In genomic region chr4:8843597-8843996, GRCh38 we compare ENCODE assay signal across 21 cellular contexts. TPM values are rescaled to one million over a fixed set of nuclear protein-coding genes. Genes with fewer than 3 reads are reported as not detected.
A peak's percentile ranks its signal among the peaks of the same experiment; 100 is the strongest.
DNase-seq lines count a peak whose midpoint lies in the region; FAIRE-seq and TF ChIP-seq lines count a peak whose summit lies in the region.
"Had no signal": no experiment of that assay in that cellular context is flagged by ENCODE, and none has a peak within 500 bp of the region (broad histone marks: within the 10 kb centered on the region; RNA-seq: fewer than 3 reads in every experiment).

No MANE protein-coding gene starts in this region.

- POLR2A ChIA-PET in HEK293 (lab: Yijun Ruan, JAX) = no interaction called here

- DNase-seq in coronary artery (ENCODE audit: low spot score) (peak; percentile 8), mesenteric fat pad (ENCODE audit: low spot score) (peak; percentile 35), GM19239 (ENCODE audit: insufficient read length, low spot score) (no peak)
- DNase-seq in NK-92 treated with Interleukin-12 subunit alpha and Interleukin-12 subunit beta, amount 100 ng/mL, for 24 hours (lab: John Stamatoyannopoulos, UW) = no peak
- DNase-seq: AML-193; Calu3; CD4-positive, alpha-beta T cell; CD8-positive, alpha-beta T cell; DMS79 treated with DMSO at 0.1 percent for 48 hours; GF-D8 had no signal

- CTCF ChIA-PET in HEK293 (lab: Yijun Ruan, JAX) = interaction anchor here (0.6 kb wide), 1 partner anchor 52 kb away, joined by 3 read pairs; no protein-coding TSS in a partner anchor

- FAIRE-seq in GM19239 (lab: Jason Lieb, UNC) = no peak
- FAIRE-seq: A549, D721Med, G401.6, GM12891 had no signal

- TF ChIP-seq CTCF in HEK293 (tag by site-specific recombination; IDR thresholded peaks at IDR 0.05) = no peak
- TF ChIP-seq CTCF in coronary artery (IDR thresholded peaks at IDR 0.05) = no peak

- H3K4me3 ChIP-seq in HEK293 (ENCODE audit: low read depth, low read length) (no peak overlapping the region), coronary artery (no peak overlapping the region)
- H3K4me3 ChIP-seq: A549; BLaER1 treated with 17β-estradiol and CSF1 and Interleukin-3, amounts not matched to agents 10 nM and 100 nM had no signal

- H3K9me3 ChIP-seq in HEK293 (ENCODE audit: control insufficient read depth, insufficient read depth, low read depth, low read length) = no peaks in the 10 kb centered on the region
- H3K9me3 ChIP-seq: Caco-2 had no signal

- H3K27ac ChIP-seq in HEK293 (ENCODE audit: extremely low read depth, low read depth, low read length) = no peak overlapping the region
- no peak overlapping the region for H3K27ac ChIP-seq in coronary artery
- H3K27ac ChIP-seq: 22Rv1; A549; BLaER1 treated with 17β-estradiol and CSF1 and Interleukin-3, amounts not matched to agents 10 nM and 100 nM; C4-2B had no signal

- no peaks in the 10 kb centered on the region for H3K36me3 ChIP-seq in HEK293 (ENCODE audit: control insufficient read depth in 2 of 2, insufficient read depth in 1 of 2, low read length in 2 of 2)
- H3K36me3 ChIP-seq: BLaER1 treated with 17β-estradiol and CSF1 and Interleukin-3, amounts not matched to agents 10 nM and 100 nM had no signal

- H3K4me1 ChIP-seq in HEK293 (ENCODE audit: control insufficient read depth, insufficient read depth, low read length) = peaks cover 2% of the 10 kb centered on the region; the same call in 1 of the 2 replicates
- H3K4me1 ChIP-seq: A549, Caco-2 had no signal

TF ChIP-seq in HEK293, 187 proteins besides CTCF, POLR2A, EP300 and RAD21:
- TF ChIP-seq, protein P1, sequence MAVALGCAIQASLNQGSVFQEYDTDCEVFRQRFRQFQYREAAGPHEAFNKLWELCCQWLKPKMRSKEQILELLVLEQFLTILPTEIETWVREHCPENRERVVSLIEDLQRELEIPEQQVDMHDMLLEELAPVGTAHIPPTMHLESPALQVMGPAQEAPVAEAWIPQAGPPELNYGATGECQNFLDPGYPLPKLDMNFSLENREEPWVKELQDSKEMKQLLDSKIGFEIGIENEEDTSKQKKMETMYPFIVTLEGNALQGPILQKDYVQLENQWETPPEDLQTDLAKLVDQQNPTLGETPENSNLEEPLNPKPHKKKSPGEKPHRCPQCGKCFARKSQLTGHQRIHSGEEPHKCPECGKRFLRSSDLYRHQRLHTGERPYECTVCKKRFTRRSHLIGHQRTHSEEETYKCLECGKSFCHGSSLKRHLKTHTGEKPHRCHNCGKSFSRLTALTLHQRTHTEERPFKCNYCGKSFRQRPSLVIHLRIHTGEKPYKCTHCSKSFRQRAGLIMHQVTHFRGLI (tag by site-specific recombination; IDR thresholded peaks at IDR 0.05) = no peak
- TF ChIP-seq ZNF701 (tag by site-specific recombination; IDR thresholded peaks at IDR 0.05) (no peak), ZNF747 (tag by site-specific recombination; IDR thresholded peaks at IDR 0.05) (no peak), ZNF350 (tag by site-specific recombination; IDR thresholded peaks at IDR 0.05) (no peak), REST (tag by site-specific recombination; IDR thresholded peaks at IDR 0.05) (no peak), ZNF140 (tag by site-specific recombination; IDR thresholded peaks at IDR 0.05) (peak; percentile 98), ZNF132 (tag by site-specific recombination; IDR thresholded peaks at IDR 0.05; ENCODE audit: borderline replicate concordance) (no peak), SETDB1 (IDR thresholded peaks at IDR 0.05; ENCODE audit: insufficient read length, low read length) (peak; percentile 24), ZNF791 (tag by site-specific recombination; IDR thresholded peaks at IDR 0.05) (no peak)
- TF ChIP-seq, protein P2, sequence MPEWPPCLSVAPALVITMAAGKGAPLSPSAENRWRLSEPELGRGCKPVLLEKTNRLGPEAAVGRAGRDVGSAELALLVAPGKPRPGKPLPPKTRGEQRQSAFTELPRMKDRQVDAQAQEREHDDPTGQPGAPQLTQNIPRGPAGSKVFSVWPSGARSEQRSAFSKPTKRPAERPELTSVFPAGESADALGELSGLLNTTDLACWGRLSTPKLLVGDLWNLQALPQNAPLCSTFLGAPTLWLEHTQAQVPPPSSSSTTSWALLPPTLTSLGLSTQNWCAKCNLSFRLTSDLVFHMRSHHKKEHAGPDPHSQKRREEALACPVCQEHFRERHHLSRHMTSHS (tag by site-specific recombination; IDR thresholded peaks at IDR 0.05) = no peak

RNA-seq across cellular contexts. Expression of gene HMX1, which starts 28.0 kb away (rescaled TPM):
- total RNA-seq in mesenteric fat pad = not detected
- total RNA-seq: A172; B cell; Calu3; CD4-positive, alpha-beta T cell; CD8-positive, alpha-beta T cell had no signal

Comparison
In these comparisons a context has a peak if more than half of its experiments do, and no peak if none do; other contexts are left out.
1. DNase-seq: peak in coronary artery (single experiment) and mesenteric fat pad (single experiment); none in NK-92 treated with Interleukin-12 subunit alpha and Interleukin-12 subunit beta, amount 100 ng/mL, for 24 hours (single experiment) and GM19239 (single experiment).